8 cellular contexts compared by ENCODE assay signal in the genomic region with DNA sequence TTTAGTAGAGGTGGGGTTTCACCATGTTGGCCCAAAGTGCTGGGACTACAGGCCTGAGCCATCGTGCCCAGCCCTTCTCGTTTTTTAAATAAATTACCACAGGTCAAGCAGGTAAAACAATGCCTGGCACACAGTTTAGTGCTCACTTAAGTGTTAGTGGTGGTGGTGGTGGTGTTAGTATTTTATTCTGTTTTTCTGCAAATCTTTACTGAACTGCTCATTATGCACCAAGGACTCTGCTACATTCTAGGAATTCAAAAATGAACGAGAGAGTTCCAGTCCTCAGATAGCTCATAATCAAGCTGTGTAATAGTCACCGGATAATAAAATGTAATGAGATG. TPM values are rescaled to one million over a fixed set of nuclear protein-coding genes. Genes with fewer than 3 reads are reported as not detected.
DNase-seq lines count a peak whose midpoint lies in the region; ATAC-seq and TF ChIP-seq lines count a peak whose summit lies in the region.

No MANE protein-coding gene starts in this region.

- TF ChIP-seq CTCF in Caco-2 (IDR thresholded peaks at IDR 0.05; ENCODE audit: insufficient read depth in 1 of 2, low read depth in 1 of 2, low read length in 1 of 2, severe bottlenecking in 1 of 2, unreplicated experiment in 1 of 2): no peak
- no peak for TF ChIP-seq CTCF in OCI-LY1 (IDR thresholded peaks at IDR 0.05; ENCODE audit: low read length)
- TF ChIP-seq CTCF in osteocyte (IDR thresholded peaks at IDR 0.05): no peak

- no peak for ATAC-seq in HG03045 (IDR thresholded peaks at IDR 0.05; ENCODE audit: unreplicated experiment)
- ATAC-seq in HG02973 (IDR thresholded peaks at IDR 0.05; ENCODE audit: unreplicated experiment): no peak

- DNase-seq in Caco-2 (no peak), epithelial cell of prostate (ENCODE audit: low read depth, low spot score) (no peak), osteocyte (ENCODE audit: extremely low spot score, unreplicated experiment) (no peak), D341Med (ENCODE audit: low spot score) (no peak), NCI-H1694 (lab: John Stamatoyannopoulos, UW) (no peak)

- peak overlapping the region; percentile 82 for H3K9ac ChIP-seq in OCI-LY1 (ENCODE audit: low read length)

- peaks cover 13% of the 10 kb centered on the region; the same call in 1 of the 2 replicates for H3K79me2 ChIP-seq in OCI-LY1 (ENCODE audit: insufficient read depth, low read length)

- H3K4me1 Mint-ChIP-seq in Caco-2 (ENCODE audit: low read depth, unreplicated experiment): peaks cover 6% of the 10 kb centered on the region
- H3K4me1 Mint-ChIP-seq in osteocyte (ENCODE audit: unreplicated experiment): peaks cover 18% of the 10 kb centered on the region

- H3K27me3 ChIP-seq in Caco-2 (replicated peaks; ENCODE audit: control insufficient read depth, insufficient read depth, low read length) (no peaks in the 10 kb centered on the region), OCI-LY1 (ENCODE audit: insufficient read depth, low read length) (no peaks in the 10 kb centered on the region)

- H3K4me1 ChIP-seq in Caco-2 (peaks cover 8% of the 10 kb centered on the region; the same call in 1 of the 2 replicates), OCI-LY1 (ENCODE audit: insufficient read depth, low read length, severe bottlenecking) (peaks cover 24% of the 10 kb centered on the region)

- no peaks in the 10 kb centered on the region for H3K27me3 Mint-ChIP-seq in Caco-2 (ENCODE audit: insufficient read depth, unreplicated experiment)
- H3K27me3 Mint-ChIP-seq in osteocyte (ENCODE audit: unreplicated experiment): no peaks in the 10 kb centered on the region

- peak overlapping the region; percentile 96 for H3K27ac Mint-ChIP-seq in Caco-2 (ENCODE audit: unreplicated experiment)
- peak overlapping the region; percentile 100 for H3K27ac Mint-ChIP-seq in osteocyte (ENCODE audit: unreplicated experiment)

- POLR2A ChIA-PET in Caco-2 (lab: Charles Lee): interaction anchor here (0.6 to 1.5 kb wide), 4 partner anchors 17 to 88 kb away, joined by 3 to 10 read pairs (median 6); a partner anchor contains a TSS

- H3K27ac ChIP-seq in OCI-LY1 (ENCODE audit: low read depth, low read length, poor library complexity, severe bottlenecking) (peak overlapping the region; percentile 82), epithelial cell of prostate (peak overlapping the region; percentile 79)

- H3F3A ChIP-seq in OCI-LY1 (ENCODE audit: insufficient read depth, low read length): no peaks in the 10 kb centered on the region

- no TSS peak for BruUV-seq in Caco-2 (replicated peaks; lab: Mats Ljungman, UMichigan)

- H4K20me1 ChIP-seq in OCI-LY1 (ENCODE audit: insufficient read depth, low read length): no peaks in the 10 kb centered on the region

- intact Hi-C loops in Caco-2 (cut with micrococcal nuclease; ENCODE audit: unreplicated experiment): loop anchor here (1.0 to 2.0 kb wide), 3 partner anchors 64 to 78 kb away; a partner anchor contains a TSS

- peaks cover 56% of the 10 kb centered on the region for H3K36me3 Mint-ChIP-seq in Caco-2 (ENCODE audit: insufficient read depth, unreplicated experiment)
- peaks cover 5% of the 10 kb centered on the region for H3K36me3 Mint-ChIP-seq in osteocyte (ENCODE audit: unreplicated experiment)

- CTCF ChIA-PET in Caco-2 (lab: Charles Lee): interaction anchor here (0.6 to 2.0 kb wide), 8 partner anchors 17 to 130 kb away, joined by 3 to 11 read pairs (median 4); a partner anchor contains a TSS

- H3K4me2 ChIP-seq in OCI-LY1 (ENCODE audit: low read length): peak overlapping the region; percentile 97

- H3K9me2 ChIP-seq in OCI-LY1 (ENCODE audit: low read depth, low read length): no peaks in the 10 kb centered on the region

- no peaks in the 10 kb centered on the region for H3K9me3 Mint-ChIP-seq in Caco-2 (ENCODE audit: unreplicated experiment)
- H3K9me3 Mint-ChIP-seq in osteocyte (ENCODE audit: unreplicated experiment): no peaks in the 10 kb centered on the region

- H3K4me3 Mint-ChIP-seq in Caco-2 (ENCODE audit: unreplicated experiment) (peak overlapping the region; percentile 91), osteocyte (ENCODE audit: unreplicated experiment) (peak overlapping the region; percentile 100)

- H3K9me3 ChIP-seq in Caco-2 (no peaks in the 10 kb centered on the region), OCI-LY1 (ENCODE audit: low read length) (no peaks in the 10 kb centered on the region)

- H3K4me3 ChIP-seq in Caco-2 (ENCODE audit: low read depth, low read length): peak overlapping the region; percentile 76
- H3K4me3 ChIP-seq in OCI-LY1 (ENCODE audit: low read depth, low read length, poor library complexity, severe bottlenecking): peak overlapping the region; percentile 75

- H3K36me3 ChIP-seq in Caco-2 (ENCODE audit: control insufficient read depth, insufficient read depth, low read length) (no peaks in the 10 kb centered on the region), OCI-LY1 (ENCODE audit: insufficient read depth, low read length) (peaks cover 22% of the 10 kb centered on the region)

- H2AFZ ChIP-seq in OCI-LY1 (ENCODE audit: low read length): no peak overlapping the region

RNA-seq across cellular contexts. Expression of a gene that starts 0.7 kb away (rescaled TPM):
- 52.6 and 58.5 TPM in 2 replicates for total RNA-seq in Caco-2 (2022)
- 24.7 and 35.4 TPM in 2 replicates for total RNA-seq in osteocyte

RNA-seq across cellular contexts. Expression of a gene that starts 18.4 kb away (rescaled TPM):
- total RNA-seq in Caco-2 (2022) (118 and 136 TPM in 2 replicates), osteocyte (42.1 and 43.3 TPM in 2 replicates)

RNA-seq across cellular contexts. Expression of a gene that starts 21.7 kb away (rescaled TPM):
- not detected in 2 replicates for total RNA-seq in Caco-2 (2022)
- total RNA-seq in osteocyte: 0.13 TPM in 1 of 2 replicates, not detected in the other

RNA-seq across cellular contexts. Expression of a gene that starts 43.7 kb away (rescaled TPM):
- 0.34 TPM in 1 of 2 replicates, not detected in the other for total RNA-seq in Caco-2 (2022)
- total RNA-seq in osteocyte: not detected in 2 replicates
